Comparison of ENCODE assay signal across 14 cellular contexts in the genomic region with DNA sequence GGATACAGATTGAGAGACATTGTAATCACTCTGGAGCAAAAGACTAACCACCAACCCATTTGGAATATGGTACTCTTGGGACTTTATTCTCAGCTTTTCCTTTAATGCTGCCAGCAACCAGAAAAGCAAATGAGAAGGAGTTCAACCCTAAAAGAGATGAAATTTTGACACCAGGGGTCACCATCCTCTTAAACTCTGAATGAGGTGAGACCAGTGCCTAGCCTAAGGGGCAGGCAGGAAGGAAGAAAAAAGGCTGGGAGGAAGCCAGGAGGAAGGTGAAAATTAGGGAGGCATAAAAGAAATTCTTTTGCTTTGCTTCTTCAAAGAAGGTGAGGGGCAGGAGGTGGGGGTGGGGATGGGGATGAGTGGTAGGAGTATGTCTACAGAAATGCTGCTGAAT.
"Had no signal": no experiment of that assay in that cellular context is flagged by ENCODE, and none has a peak within 500 bp of the region (broad histone marks: within the 10 kb centered on the region; RNA-seq: fewer than 3 reads in every experiment).

No MANE protein-coding gene starts in this region.

- H3K27ac ChIP-seq: ascending aorta, left lung, parathyroid adenoma, skin epidermis, thyroid gland, uterus, VCaP had no signal

- H3K36me3 ChIP-seq: ascending aorta, left lung, thyroid gland, uterus had no signal

- ATAC-seq: activated CD4-positive, alpha-beta T cell treated with anti-CD3 and anti-CD28 coated beads for 36 hours; activated CD8-positive, alpha-beta T cell treated with anti-CD3 and anti-CD28 coated beads for 36 hours; left lung had no signal

- H3K9me3 ChIP-seq: ascending aorta, left lung, thyroid gland, uterus had no signal

- H3K4me1 ChIP-seq: ascending aorta, left lung, parathyroid adenoma, uterus had no signal

- H3K27me3 ChIP-seq: ascending aorta, left lung, thyroid gland, uterus had no signal

- H3K4me3 ChIP-seq: ascending aorta, left lung, skin epidermis, thyroid gland, uterus had no signal

- DNase-seq: activated CD4-positive, alpha-beta T cell treated with anti-CD3 and anti-CD28 coated beads for 36 hours; activated CD8-positive, alpha-beta memory T cell treated with anti-CD3 and anti-CD28 coated beads, Interleukin-2, amount 50 U/mL, for 4 hours; activated CD8-positive, alpha-beta T cell treated with anti-CD3 and anti-CD28 coated beads for 36 hours; activated naive CD4-positive, alpha-beta T cell; foreskin melanocyte; head of caudate nucleus; islet precursor cell; left lung; thyroid gland; uterus had no signal
